In the genomic region with DNA sequence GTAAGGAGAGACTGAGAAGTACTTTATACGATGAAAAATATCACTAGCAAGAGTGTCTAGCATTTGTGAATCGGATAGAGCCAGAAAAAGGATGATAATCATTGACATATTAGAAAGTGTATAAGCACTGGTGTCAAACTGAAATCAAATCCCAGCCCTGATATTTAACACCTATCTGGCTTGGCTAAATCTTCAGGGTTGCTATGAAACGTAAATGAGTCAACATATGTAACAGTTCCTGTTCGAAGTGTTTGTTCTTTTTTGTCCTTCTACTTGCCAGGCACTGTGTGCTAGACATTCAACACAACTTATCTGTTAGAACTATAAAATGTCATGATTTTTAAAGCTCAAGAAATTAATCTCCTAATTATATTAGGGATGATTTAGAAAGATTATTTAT, we compare ENCODE assay signal across 14 cellular contexts. TPM values are rescaled to one million over a fixed set of nuclear protein-coding genes. Genes with fewer than 3 reads are reported as not detected.
DNase-seq lines count a peak whose midpoint lies in the region; TF ChIP-seq lines count a peak whose summit lies in the region.
"Had no signal": no experiment of that assay in that cellular context is flagged by ENCODE, and none has a peak within 500 bp of the region (broad histone marks: within the 10 kb centered on the region; RNA-seq: fewer than 3 reads in every experiment).

No MANE protein-coding gene starts in this region.

- no peak for TF ChIP-seq CTCF in neural progenitor cell (IDR thresholded peaks at IDR 0.05)

- no peak overlapping the region for H3K27ac Mint-ChIP-seq in neural progenitor cell
- no peak overlapping the region for H3K27ac Mint-ChIP-seq in activated T-helper 2 cell treated with anti-CD3 and anti-CD28 coated beads, Interferon-gamma antibody, Interleukin-2, Interleukin-4, amounts not matched to agents 10 μg/mL and 5 μg/mL and 100 μg/mL, durations not matched to agents 14 hours and 24 hours and 36 hours
- H3K27ac Mint-ChIP-seq: activated naive CD4-positive, alpha-beta T cell treated with anti-CD3 and anti-CD28 coated beads, Interleukin-2, amount 10 ng/mL, durations not matched to agents 7 days and 5 days had no signal

- H3K4me3 ChIP-seq in neural progenitor cell: no peak overlapping the region
- H3K4me3 ChIP-seq: hepatocyte, smooth muscle cell, tibial nerve had no signal

- no peak overlapping the region for H2AFZ ChIP-seq in neural progenitor cell (replicated peaks)
- H2AFZ ChIP-seq: hepatocyte had no signal

- H3K36me3 ChIP-seq in neural progenitor cell: peaks cover 63% of the 10 kb centered on the region

- H3K27me3 Mint-ChIP-seq in neural progenitor cell (ENCODE audit: insufficient read depth, low read depth): no peaks in the 10 kb centered on the region
- no peaks in the 10 kb centered on the region for H3K27me3 Mint-ChIP-seq in activated T-helper 2 cell treated with anti-CD3 and anti-CD28 coated beads, Interferon-gamma antibody, Interleukin-2, Interleukin-4, amounts not matched to agents 10 μg/mL and 5 μg/mL and 100 μg/mL, durations not matched to agents 14 hours and 24 hours and 36 hours (ENCODE audit: low read depth)
- H3K27me3 Mint-ChIP-seq: activated naive CD4-positive, alpha-beta T cell treated with anti-CD3 and anti-CD28 coated beads, Interleukin-2, amount 10 ng/mL, durations not matched to agents 7 days and 5 days had no signal

- H3K36me3 Mint-ChIP-seq in neural progenitor cell: peaks cover 30% of the 10 kb centered on the region
- H3K36me3 Mint-ChIP-seq in activated T-helper 2 cell treated with anti-CD3 and anti-CD28 coated beads, Interferon-gamma antibody, Interleukin-2, Interleukin-4, amounts not matched to agents 10 μg/mL and 5 μg/mL and 100 μg/mL, durations not matched to agents 14 hours and 24 hours and 36 hours (ENCODE audit: low read depth): peaks cover 50% of the 10 kb centered on the region

- peaks cover 15% of the 10 kb centered on the region for H3K79me2 ChIP-seq in neural progenitor cell (ENCODE audit: low read depth)
- H3K79me2 ChIP-seq: hepatocyte had no signal

- H3K27ac ChIP-seq in neural progenitor cell: peak overlapping the region; percentile 39
- H3K27ac ChIP-seq: hepatocyte, tibial nerve had no signal

- no peaks in the 10 kb centered on the region for H3K4me1 Mint-ChIP-seq in neural progenitor cell
- H3K4me1 Mint-ChIP-seq in activated T-helper 2 cell treated with anti-CD3 and anti-CD28 coated beads, Interferon-gamma antibody, Interleukin-2, Interleukin-4, amounts not matched to agents 10 μg/mL and 5 μg/mL and 100 μg/mL, durations not matched to agents 14 hours and 24 hours and 36 hours (ENCODE audit: low read depth): no peaks in the 10 kb centered on the region
- H3K4me1 Mint-ChIP-seq: activated naive CD4-positive, alpha-beta T cell treated with anti-CD3 and anti-CD28 coated beads, Interleukin-2, amount 10 ng/mL, durations not matched to agents 7 days and 5 days had no signal

- intact Hi-C loops in activated T-helper 2 cell treated with anti-CD3 and anti-CD28 coated beads, Interferon-gamma antibody, Interleukin-2, Interleukin-4, amounts not matched to agents 10 μg/mL and 5 μg/mL and 100 μg/mL, durations not matched to agents 14 hours and 24 hours and 36 hours (cut with micrococcal nuclease): no loop called here

- H3K9me3 Mint-ChIP-seq in neural progenitor cell: no peaks in the 10 kb centered on the region
- H3K9me3 Mint-ChIP-seq in activated T-helper 2 cell treated with anti-CD3 and anti-CD28 coated beads, Interferon-gamma antibody, Interleukin-2, Interleukin-4, amounts not matched to agents 10 μg/mL and 5 μg/mL and 100 μg/mL, durations not matched to agents 14 hours and 24 hours and 36 hours: no peaks in the 10 kb centered on the region
- H3K9me3 Mint-ChIP-seq: activated naive CD4-positive, alpha-beta T cell treated with anti-CD3 and anti-CD28 coated beads, Interleukin-2, amount 10 ng/mL, durations not matched to agents 7 days and 5 days had no signal

- peaks cover 59% of the 10 kb centered on the region for H3F3A ChIP-seq in neural progenitor cell (ENCODE audit: low read depth)

- no peaks in the 10 kb centered on the region for H4K20me1 ChIP-seq in neural progenitor cell (ENCODE audit: low read depth)

- no peaks in the 10 kb centered on the region for H3K9me3 ChIP-seq in neural progenitor cell (ENCODE audit: low read depth)
- H3K9me3 ChIP-seq: tibial nerve had no signal

- H3K9ac ChIP-seq in neural progenitor cell: no peak overlapping the region

- H3K4me1 ChIP-seq in neural progenitor cell: no peaks in the 10 kb centered on the region
- H3K4me1 ChIP-seq: tibial nerve had no signal

- H3K4me2 ChIP-seq in neural progenitor cell: no peak overlapping the region
- H3K4me2 ChIP-seq: hepatocyte, smooth muscle cell had no signal

- no peaks in the 10 kb centered on the region for H3K27me3 ChIP-seq in neural progenitor cell
- H3K27me3 ChIP-seq: hepatocyte, tibial nerve had no signal

- DNase-seq in NCI-H345 (lab: John Stamatoyannopoulos, UW) (peak; percentile 15), NCI-H345 treated with DMSO at 0.1 percent for 48 hours (lab: John Stamatoyannopoulos, UW; ENCODE audit: unreplicated experiment) (no peak), NCI-H2171 (lab: John Stamatoyannopoulos, UW) (peak; percentile 15), dermis blood vessel endothelial cell (peak; percentile 85), neural progenitor cell (ENCODE audit: low spot score) (no peak), UCSD-AML1 (lab: John Stamatoyannopoulos, UW; ENCODE audit: unreplicated experiment) (no peak)
- DNase-seq in effector CD8-positive, alpha-beta T cell (lab: John Stamatoyannopoulos, UW): no peak
- DNase-seq in activated T-helper 2 cell treated with anti-CD3 and anti-CD28 coated beads, Interferon-gamma antibody, Interleukin-2, Interleukin-4, amounts not matched to agents 10 μg/mL and 5 μg/mL and 100 μg/mL, durations not matched to agents 14 hours and 24 hours and 36 hours (ENCODE audit: low spot score): no peak
- DNase-seq: activated naive CD4-positive, alpha-beta T cell treated with anti-CD3 and anti-CD28 coated beads, Interleukin-2, amount 10 ng/mL, durations not matched to agents 7 days and 5 days; T-helper 1 cell had no signal

- H3K4me3 Mint-ChIP-seq in neural progenitor cell: no peak overlapping the region
- H3K4me3 Mint-ChIP-seq in activated T-helper 2 cell treated with anti-CD3 and anti-CD28 coated beads, Interferon-gamma antibody, Interleukin-2, Interleukin-4, amounts not matched to agents 10 μg/mL and 5 μg/mL and 100 μg/mL, durations not matched to agents 14 hours and 24 hours and 36 hours (ENCODE audit: low read depth): no peak overlapping the region
- H3K4me3 Mint-ChIP-seq: activated naive CD4-positive, alpha-beta T cell treated with anti-CD3 and anti-CD28 coated beads, Interleukin-2, amount 10 ng/mL, durations not matched to agents 7 days and 5 days had no signal

RNA-seq across cellular contexts. Expression of a gene that starts 40.8 kb away (rescaled TPM):
- total RNA-seq in dermis blood vessel endothelial cell (0.09 TPM in 1 of 2 replicates, not detected in the other), neural progenitor cell (ENCODE audit: low replicate concordance) (0.40 and 0.47 TPM in 2 replicates)
- not detected in 2 replicates for total RNA-seq in activated T-helper 2 cell treated with anti-CD3 and anti-CD28 coated beads, Interferon-gamma antibody, Interleukin-2, Interleukin-4, amounts not matched to agents 10 μg/mL and 5 μg/mL and 100 μg/mL, durations not matched to agents 14 hours and 24 hours and 36 hours
- total RNA-seq: A673, smooth muscle cell had no signal

Comparison
In these comparisons a context has a peak if more than half of its experiments do, and no peak if none do; other contexts are left out.
1. DNase-seq: peak in NCI-H345 (single experiment), NCI-H2171 (single experiment) and dermis blood vessel endothelial cell (single experiment); none in NCI-H345 treated with DMSO at 0.1 percent for 48 hours (single experiment), neural progenitor cell (single experiment), effector CD8-positive, alpha-beta T cell (single experiment), activated T-helper 2 cell treated with anti-CD3 and anti-CD28 coated beads, Interferon-gamma antibody, Interleukin-2, Interleukin-4, amounts not matched to agents 10 μg/mL and 5 μg/mL and 100 μg/mL, durations not matched to agents 14 hours and 24 hours and 36 hours (single experiment) and UCSD-AML1 (single experiment).